Comparison of ENCODE assay signal across 24 cellular contexts in the genomic region with DNA sequence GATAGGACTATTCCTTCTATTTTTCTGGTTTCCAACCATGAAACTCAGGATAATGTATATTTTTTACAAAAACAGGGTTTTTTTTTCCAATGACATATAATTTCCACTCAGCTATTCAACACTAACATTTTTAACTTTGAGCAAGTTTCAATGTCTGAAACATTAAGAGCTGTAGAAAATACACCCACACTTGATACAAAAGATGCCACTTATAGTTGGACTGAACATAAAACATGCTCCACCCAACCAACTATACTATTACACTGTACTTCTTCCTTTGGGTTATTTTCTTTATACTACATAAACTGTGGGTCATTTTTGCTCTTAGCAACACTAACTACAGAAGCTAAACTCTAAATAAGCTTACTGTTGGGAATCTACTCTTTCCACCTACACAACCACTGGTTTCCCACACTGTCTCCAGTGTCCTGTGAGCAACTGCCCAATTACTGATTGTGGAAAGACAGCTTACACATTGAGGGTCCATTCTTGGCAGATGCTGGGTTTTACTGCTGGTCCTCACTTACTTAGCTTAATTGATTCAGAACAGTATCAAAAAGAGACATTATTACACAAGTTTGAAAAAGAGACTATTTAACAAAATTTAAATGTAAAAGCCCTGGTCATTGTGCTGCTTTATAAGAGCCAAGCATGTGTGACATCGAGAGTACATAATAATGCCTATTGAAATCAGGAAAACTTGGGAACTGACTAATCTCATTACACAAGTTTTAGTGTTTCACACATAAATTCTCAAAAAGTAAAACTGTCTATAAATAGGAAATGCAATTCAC. TPM values are rescaled to one million over a fixed set of nuclear protein-coding genes. Genes with fewer than 3 reads are reported as not detected.
DNase-seq lines count a peak whose midpoint lies in the region; ATAC-seq and TF ChIP-seq lines count a peak whose summit lies in the region.
"Had no signal": no experiment of that assay in that cellular context is flagged by ENCODE, and none has a peak within 500 bp of the region (broad histone marks: within the 10 kb centered on the region; RNA-seq: fewer than 3 reads in every experiment).

No MANE protein-coding gene starts in this region.

- H3K4me3 Mint-ChIP-seq in activated CD4-positive, alpha-beta memory T cell treated with anti-CD3 and anti-CD28 coated beads for 36 hours: no peak overlapping the region
- H3K4me3 Mint-ChIP-seq in activated CD4-positive, alpha-beta memory T cell treated with anti-CD3 and anti-CD28 coated beads, Interleukin-2, amount 10 ng/mL, durations not matched to agents 7 days and 5 days: no peak overlapping the region
- peak overlapping the region in 1 of 3 experiments; percentile 49 for H3K4me3 Mint-ChIP-seq in nephron
- H3K4me3 Mint-ChIP-seq: activated CD4-positive, alpha-beta T cell treated with anti-CD3 and anti-CD28 coated beads, Interleukin-2, amount 10 ng/mL, durations not matched to agents 7 days and 5 days; activated naive CD4-positive, alpha-beta T cell treated with anti-CD3 and anti-CD28 coated beads for 36 hours had no signal

- H3K27ac Mint-ChIP-seq in activated CD4-positive, alpha-beta memory T cell treated with anti-CD3 and anti-CD28 coated beads for 36 hours: peak overlapping the region; percentile 8
- H3K27ac Mint-ChIP-seq in activated CD4-positive, alpha-beta memory T cell treated with anti-CD3 and anti-CD28 coated beads, Interleukin-2, amount 10 ng/mL, durations not matched to agents 7 days and 5 days: no peak overlapping the region
- H3K27ac Mint-ChIP-seq in nephron: peak overlapping the region; percentile 83 to 98 (median 87)
- H3K27ac Mint-ChIP-seq: activated CD4-positive, alpha-beta T cell treated with anti-CD3 and anti-CD28 coated beads, Interleukin-2, amount 10 ng/mL, durations not matched to agents 7 days and 5 days; activated naive CD4-positive, alpha-beta T cell treated with anti-CD3 and anti-CD28 coated beads for 36 hours had no signal

- H3K4me3 ChIP-seq in HAP-1 (no peak overlapping the region), adipocyte (ENCODE audit: low read length) (peak overlapping the region; percentile 23), H7 (ENCODE audit: insufficient read depth, low read depth, low read length) (no peak overlapping the region)
- H3K4me3 ChIP-seq: heart right ventricle, Peyer's patch, psoas muscle had no signal

- H3K36me3 Mint-ChIP-seq in activated CD4-positive, alpha-beta memory T cell treated with anti-CD3 and anti-CD28 coated beads for 36 hours: no peaks in the 10 kb centered on the region
- peaks cover 6% of the 10 kb centered on the region for H3K36me3 Mint-ChIP-seq in activated CD4-positive, alpha-beta memory T cell treated with anti-CD3 and anti-CD28 coated beads, Interleukin-2, amount 10 ng/mL, durations not matched to agents 7 days and 5 days (ENCODE audit: low read depth)
- H3K36me3 Mint-ChIP-seq in nephron (ENCODE audit: low read depth): no peaks in the 10 kb centered on the region

- no peak for TF ChIP-seq CTCF in nephron (IDR thresholded peaks at IDR 0.05; ENCODE audit: unreplicated experiment in 3 of 3)

- H3K9ac ChIP-seq in adipocyte (ENCODE audit: low read length): no peak overlapping the region

- H3K4me1 Mint-ChIP-seq in activated CD4-positive, alpha-beta memory T cell treated with anti-CD3 and anti-CD28 coated beads for 36 hours (ENCODE audit: low read depth): peaks cover 62% of the 10 kb centered on the region
- peaks cover 53% of the 10 kb centered on the region for H3K4me1 Mint-ChIP-seq in activated CD4-positive, alpha-beta memory T cell treated with anti-CD3 and anti-CD28 coated beads, Interleukin-2, amount 10 ng/mL, durations not matched to agents 7 days and 5 days
- H3K4me1 Mint-ChIP-seq in nephron: peaks cover 70% of the 10 kb centered on the region

- H3K9me3 ChIP-seq in HAP-1 (no peaks in the 10 kb centered on the region), adipocyte (ENCODE audit: control insufficient read depth, low read length) (no peaks in the 10 kb centered on the region)
- H3K9me3 ChIP-seq: BE2C, Caco-2, heart right ventricle, neutrophil, Peyer's patch, psoas muscle had no signal

- no peaks in the 10 kb centered on the region for H3K27me3 Mint-ChIP-seq in activated CD4-positive, alpha-beta memory T cell treated with anti-CD3 and anti-CD28 coated beads for 36 hours
- H3K27me3 Mint-ChIP-seq in activated CD4-positive, alpha-beta memory T cell treated with anti-CD3 and anti-CD28 coated beads, Interleukin-2, amount 10 ng/mL, durations not matched to agents 7 days and 5 days: no peaks in the 10 kb centered on the region
- no peaks in the 10 kb centered on the region for H3K27me3 Mint-ChIP-seq in nephron (ENCODE audit: low read depth)
- H3K27me3 Mint-ChIP-seq: activated CD4-positive, alpha-beta T cell treated with anti-CD3 and anti-CD28 coated beads, Interleukin-2, amount 10 ng/mL, durations not matched to agents 7 days and 5 days had no signal

- H3K27me3 ChIP-seq in HAP-1 (ENCODE audit: low read depth): no peaks in the 10 kb centered on the region
- H3K27me3 ChIP-seq in adipocyte (replicated peaks; ENCODE audit: control insufficient read depth, insufficient read depth, low read length): peaks cover 9% of the 10 kb centered on the region
- no peaks in the 10 kb centered on the region for H3K27me3 ChIP-seq in H7 (ENCODE audit: control insufficient read depth, insufficient read depth, low read length)
- H3K27me3 ChIP-seq: BE2C, Peyer's patch had no signal

- in situ Hi-C loops in HAP-1 (cut with MboI; ENCODE audit: low sequenced_read_pairs): no loop called here

- H3K4me1 ChIP-seq in HAP-1: peaks cover 57% of the 10 kb centered on the region
- H3K4me1 ChIP-seq in adipocyte (ENCODE audit: control insufficient read depth, insufficient read depth, low read length): peaks cover 24% of the 10 kb centered on the region
- H3K4me1 ChIP-seq: BE2C, Caco-2, Peyer's patch had no signal

- no peaks in the 10 kb centered on the region for H3K36me3 ChIP-seq in HAP-1 (replicated peaks)
- no peaks in the 10 kb centered on the region for H3K36me3 ChIP-seq in adipocyte (ENCODE audit: control insufficient read depth, insufficient read depth, low read length, severe bottlenecking)
- no peaks in the 10 kb centered on the region for H3K36me3 ChIP-seq in H7 (replicated peaks; ENCODE audit: control insufficient read depth, insufficient read depth, low read length)
- H3K36me3 ChIP-seq: BE2C, heart right ventricle, neutrophil, Peyer's patch had no signal

- no peak for ATAC-seq in HG02938 (IDR thresholded peaks at IDR 0.05; ENCODE audit: unreplicated experiment)
- ATAC-seq: heart right ventricle had no signal

- POLR2A ChIA-PET in activated CD4-positive, alpha-beta memory T cell treated with anti-CD3 and anti-CD28 coated beads for 36 hours (lab: Charles Lee): interaction anchor here (0.6 to 1.0 kb wide), 2 partner anchors 87 to 236 kb away, joined by 3 read pairs; no protein-coding TSS in a partner anchor
- POLR2A ChIA-PET in activated CD4-positive, alpha-beta memory T cell treated with anti-CD3 and anti-CD28 coated beads, Interleukin-2, amount 10 ng/mL, durations not matched to agents 7 days and 5 days (lab: Charles Lee): no interaction called here

- no peak for DNase-seq in activated CD4-positive, alpha-beta memory T cell treated with anti-CD3 and anti-CD28 coated beads for 36 hours
- no peak for DNase-seq in activated CD4-positive, alpha-beta memory T cell treated with anti-CD3 and anti-CD28 coated beads, Interleukin-2, amount 10 ng/mL, durations not matched to agents 7 days and 5 days
- DNase-seq in HAP-1 (ENCODE audit: low spot score in 2 of 2): peak; percentile 63 to 91
- DNase-seq in adipocyte (ENCODE audit: low read depth): no peak
- no peak for DNase-seq in H7
- no peak for DNase-seq in putamen (ENCODE audit: low spot score)
- DNase-seq: activated CD8-positive, alpha-beta memory T cell treated with anti-CD3 and anti-CD28 coated beads, Interleukin-2, amount 50 U/mL, for 48 hours; BE2C; Caco-2; DND-41; heart right ventricle; Karpas-422; NCI-H1048; NCI-H187 treated with DMSO at 0.1 percent for 48 hours; NCI-H526; psoas muscle had no signal

- intact Hi-C loops in activated CD4-positive, alpha-beta memory T cell treated with anti-CD3 and anti-CD28 coated beads for 36 hours (cut with micrococcal nuclease): loop anchor here (5.0 kb wide), 2 partner anchors 34 to 84 kb away; no protein-coding TSS in a partner anchor

- H3K9me3 Mint-ChIP-seq in activated CD4-positive, alpha-beta memory T cell treated with anti-CD3 and anti-CD28 coated beads for 36 hours: no peaks in the 10 kb centered on the region
- no peaks in the 10 kb centered on the region for H3K9me3 Mint-ChIP-seq in activated CD4-positive, alpha-beta memory T cell treated with anti-CD3 and anti-CD28 coated beads, Interleukin-2, amount 10 ng/mL, durations not matched to agents 7 days and 5 days
- no peaks in the 10 kb centered on the region for H3K9me3 Mint-ChIP-seq in nephron
- H3K9me3 Mint-ChIP-seq: activated CD4-positive, alpha-beta T cell treated with anti-CD3 and anti-CD28 coated beads, Interleukin-2, amount 10 ng/mL, durations not matched to agents 7 days and 5 days; activated naive CD4-positive, alpha-beta T cell treated with anti-CD3 and anti-CD28 coated beads for 36 hours had no signal

- CTCF ChIA-PET in activated CD4-positive, alpha-beta memory T cell treated with anti-CD3 and anti-CD28 coated beads for 36 hours (lab: Charles Lee): interaction anchor here (1.2 kb wide), 1 partner anchor 66 kb away, joined by 3 read pairs; no protein-coding TSS in a partner anchor
- CTCF ChIA-PET in activated CD4-positive, alpha-beta memory T cell treated with anti-CD3 and anti-CD28 coated beads, Interleukin-2, amount 10 ng/mL, durations not matched to agents 7 days and 5 days (lab: Charles Lee): interaction anchor here (0.6 kb wide), 1 partner anchor 621 kb away, joined by 4 read pairs; no protein-coding TSS in a partner anchor

RNA-seq across cellular contexts. Expression of a gene that starts 6.3 kb away (rescaled TPM):
- total RNA-seq in activated CD4-positive, alpha-beta memory T cell treated with anti-CD3 and anti-CD28 coated beads for 36 hours: 1 to 10 TPM; 8.0 to 8.9 TPM
- total RNA-seq in activated CD4-positive, alpha-beta memory T cell treated with anti-CD3 and anti-CD28 coated beads, Interleukin-2, amount 10 ng/mL, durations not matched to agents 7 days and 5 days: 10 to 100 TPM; 12.6 to 12.8 TPM
- 33.2 and 34.4 TPM in 2 replicates for total RNA-seq in H7 (2014; rRNA removed; shearing (Covaris generic))

RNA-seq across cellular contexts. Expression of a gene that starts 47.0 kb away (rescaled TPM):
- under 1 TPM in 1 of 2 experiments, not detected in 1; 0.05 TPM for total RNA-seq in activated CD4-positive, alpha-beta memory T cell treated with anti-CD3 and anti-CD28 coated beads for 36 hours
- not detected for total RNA-seq in activated CD4-positive, alpha-beta memory T cell treated with anti-CD3 and anti-CD28 coated beads, Interleukin-2, amount 10 ng/mL, durations not matched to agents 7 days and 5 days
- 0.04 and 0.07 TPM in 2 replicates for total RNA-seq in H7 (2014; rRNA removed; shearing (Covaris generic))
- total RNA-seq: activated CD4-positive, alpha-beta T cell treated with anti-CD3 and anti-CD28 coated beads, Interleukin-2, amount 10 ng/mL, durations not matched to agents 7 days and 5 days; activated naive CD4-positive, alpha-beta T cell treated with anti-CD3 and anti-CD28 coated beads for 36 hours; epithelial cell of proximal tubule; lung microvascular endothelial cell; Peyer's patch had no signal

Comparison
In these comparisons a context has a peak if more than half of its experiments do, and no peak if none do; other contexts are left out.
1. DNase-seq: peak in HAP-1 (2 of 2); none in activated CD4-positive, alpha-beta memory T cell treated with anti-CD3 and anti-CD28 coated beads for 36 hours (single experiment), activated CD4-positive, alpha-beta memory T cell treated with anti-CD3 and anti-CD28 coated beads, Interleukin-2, amount 10 ng/mL, durations not matched to agents 7 days and 5 days (single experiment), adipocyte (single experiment), H7 (single experiment) and putamen (single experiment).